In the genomic region with DNA sequence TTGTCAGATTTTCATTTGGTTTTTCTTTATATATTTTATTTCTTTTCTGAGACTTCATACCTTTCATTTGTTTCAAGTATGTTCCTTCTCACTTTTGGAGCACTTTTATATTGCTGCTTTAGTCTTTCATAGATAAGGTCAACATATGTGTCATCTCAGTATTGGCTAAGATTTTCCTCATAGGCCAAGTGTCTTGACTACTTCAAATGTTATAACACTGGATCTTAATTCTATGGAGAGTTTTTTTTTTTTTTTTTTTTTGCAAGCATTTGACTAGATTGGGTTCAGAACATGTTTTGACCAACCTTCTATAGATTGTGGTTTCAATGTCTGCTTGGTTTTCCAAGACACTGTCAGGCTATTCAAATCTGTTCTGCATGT, we compare ENCODE assay signal across 27 cellular contexts.
"Had no signal": no experiment of that assay in that cellular context is flagged by ENCODE, and none has a peak within 500 bp of the region (broad histone marks: within the 10 kb centered on the region; RNA-seq: fewer than 3 reads in every experiment).

No MANE protein-coding gene starts in this region.

- H3K27ac Mint-ChIP-seq: activated B cell treated with CpG ODN at 0.5 μM for 24 hours; activated naive CD8-positive, alpha-beta T cell treated with anti-CD3 and anti-CD28 coated beads, Interleukin-2, amount 10 ng/mL, durations not matched to agents 7 days and 5 days; T-cell had no signal

- H3K27ac ChIP-seq: breast epithelium, SK-N-MC had no signal

- H3K9me3 Mint-ChIP-seq: activated B cell treated with CpG ODN at 0.5 μM for 24 hours; activated naive CD8-positive, alpha-beta T cell treated with anti-CD3 and anti-CD28 coated beads, Interleukin-2, amount 10 ng/mL, durations not matched to agents 7 days and 5 days; T-cell had no signal

- H3K4me1 Mint-ChIP-seq: activated B cell treated with CpG ODN at 0.5 μM for 24 hours had no signal

- H3K9me3 ChIP-seq: breast epithelium had no signal

- H3K4me3 Mint-ChIP-seq: activated B cell treated with CpG ODN at 0.5 μM for 24 hours; activated naive CD8-positive, alpha-beta T cell treated with anti-CD3 and anti-CD28 coated beads, Interleukin-2, amount 10 ng/mL, durations not matched to agents 7 days and 5 days; T-cell had no signal

- DNase-seq: activated B cell treated with CpG ODN at 0.5 μM for 24 hours; activated CD4-positive, alpha-beta T cell treated with anti-CD3 and anti-CD28 coated beads for 1 hour; activated CD8-positive, alpha-beta memory T cell treated with anti-CD3 and anti-CD28 coated beads, Interleukin-2, amount 50 U/mL, for 4 hours; activated effector memory CD4-positive, alpha-beta T cell treated with Interleukin-2 at 50 U/mL for 16 hours; activated naive CD4-positive, alpha-beta T cell; activated naive CD8-positive, alpha-beta T cell treated with anti-CD3 and anti-CD28 coated beads, Interleukin-2, amount 10 ng/mL, durations not matched to agents 7 days and 5 days; aorta; caudate nucleus; Karpas-422; MM.1S; NCI-H1105; NCI-H1436; NCI-H1694 treated with DMSO at 0.1 percent for 48 hours; NCI-H2029 treated with DMSO at 0.1 percent for 48 hours; NCI-H345; NCI-H510A treated with DMSO at 0.1 percent for 48 hours; NCI-H69; NK-92 treated with Interleukin-12 subunit alpha and Interleukin-12 subunit beta, amount 100 ng/mL, for 24 hours; OCI-M1; RPMI8226; T-cell; T1000 had no signal

- ATAC-seq: K562, Panc1, Right ventricle myocardium inferior, T-cell had no signal

- H3K4me3 ChIP-seq: breast epithelium, K562, SK-N-MC had no signal

- H3K36me3 Mint-ChIP-seq: activated naive CD8-positive, alpha-beta T cell treated with anti-CD3 and anti-CD28 coated beads, Interleukin-2, amount 10 ng/mL, durations not matched to agents 7 days and 5 days; T-cell had no signal
